ENCODE assay signal across 1 cellular context in genomic region chr10:54282012-54282411, GRCh38.
TF ChIP-seq lines count a peak whose summit lies in the region.

No MANE protein-coding gene starts in this region.

TF ChIP-seq in H1, 55 proteins besides CTCF, POLR2A, EP300 and RAD21:
- TF ChIP-seq CBX5 (IDR thresholded peaks at IDR 0.05; ENCODE audit: low read depth, low read length) = no peak
- no peak for TF ChIP-seq SP4 (IDR thresholded peaks at IDR 0.05; ENCODE audit: low read length)
- no peak for TF ChIP-seq JUN (IDR thresholded peaks at IDR 0.05; ENCODE audit: low read depth, low read length)
- TF ChIP-seq NRF1 (IDR thresholded peaks at IDR 0.05; ENCODE audit: low read depth, low read length) = no peak
- no peak for TF ChIP-seq KDM1A (IDR thresholded peaks at IDR 0.05; ENCODE audit: borderline replicate concordance, low read length)
- no peak for TF ChIP-seq TAF1 (IDR thresholded peaks at IDR 0.05; ENCODE audit: low read depth, low read length)
- no peak for TF ChIP-seq TAF7 (optimal IDR thresholded peaks at IDR 0.05; ENCODE audit: borderline replicate concordance, low read depth, low read length)
- TF ChIP-seq CHD1 (IDR thresholded peaks at IDR 0.05; ENCODE audit: low read depth, low read length) = no peak
- TF ChIP-seq RXRA (IDR thresholded peaks at IDR 0.05; ENCODE audit: insufficient read depth, low read depth, low read length) = no peak
- TF ChIP-seq CEBPB (IDR thresholded peaks at IDR 0.05; ENCODE audit: low read depth, low read length) = no peak
